ENCODE assay signal across 1 cellular context in the genomic region with DNA sequence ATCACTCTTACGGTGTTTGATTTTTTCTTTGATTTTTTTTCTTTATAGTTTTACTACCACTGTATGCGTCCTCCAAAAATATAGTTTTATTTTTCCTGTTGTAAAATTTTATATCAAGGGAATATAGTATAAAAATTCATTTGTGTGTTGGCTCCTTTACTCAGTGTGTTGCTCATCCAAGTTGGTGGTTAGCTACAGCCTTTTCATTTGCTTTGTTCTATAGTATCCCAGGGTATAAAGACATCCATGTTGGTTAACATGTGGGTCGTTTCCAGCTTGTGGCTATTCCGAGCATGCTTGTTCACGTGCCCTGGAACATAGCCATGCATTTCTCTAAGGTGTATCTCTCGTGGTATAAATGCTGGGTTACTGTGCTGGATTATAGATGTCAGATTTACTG.
TF ChIP-seq lines count a peak whose summit lies in the region.

No MANE protein-coding gene starts in this region.

TF ChIP-seq in SK-N-SH treated with all-trans-retinoic acid at 6 μM for 48 hours, 23 proteins besides CTCF, POLR2A, EP300 and RAD21 (continued from another document):
- no peak for TF ChIP-seq CREB5 (CRISPR knock-in tag; IDR thresholded peaks at IDR 0.05; ENCODE audit: low read depth)
- TF ChIP-seq PPARA (CRISPR knock-in tag; IDR thresholded peaks at IDR 0.05; ENCODE audit: borderline replicate concordance) = no peak
- TF ChIP-seq SNAI2 (CRISPR knock-in tag; IDR thresholded peaks at IDR 0.05) = no peak
- no peak for TF ChIP-seq ISL1 (CRISPR knock-in tag; IDR thresholded peaks at IDR 0.05)
- no peak for TF ChIP-seq ZNF70 (CRISPR knock-in tag; IDR thresholded peaks at IDR 0.05)
- no peak for TF ChIP-seq ZNF8 (CRISPR knock-in tag; IDR thresholded peaks at IDR 0.05)
- no peak for TF ChIP-seq ZFP3 (CRISPR knock-in tag; IDR thresholded peaks at IDR 0.05)
- TF ChIP-seq OSR1 (CRISPR knock-in tag; IDR thresholded peaks at IDR 0.05) = no peak
